14 cellular contexts compared by ENCODE assay signal in the genomic region with DNA sequence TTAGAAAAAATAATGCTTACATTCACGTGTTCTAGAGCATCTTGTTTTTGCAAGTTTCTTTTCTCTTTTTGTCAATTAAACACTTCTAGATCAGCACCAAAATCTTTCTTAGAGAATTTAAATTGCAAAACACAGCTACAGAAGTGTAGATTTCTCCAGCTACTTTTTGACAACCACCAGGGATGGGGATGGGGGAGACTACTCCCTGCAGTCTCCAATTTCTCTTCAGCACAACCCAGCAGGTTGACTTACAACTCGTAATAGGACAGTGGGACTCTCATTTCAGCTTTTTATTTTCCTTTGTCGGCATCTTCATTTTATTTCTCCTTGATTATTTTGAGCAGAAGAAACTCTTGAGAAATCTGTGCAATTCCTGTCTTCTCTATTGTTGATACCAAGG.
DNase-seq lines count a peak whose midpoint lies in the region; ATAC-seq lines count a peak whose summit lies in the region.
"Had no signal": no experiment of that assay in that cellular context is flagged by ENCODE, and none has a peak within 500 bp of the region (broad histone marks: within the 10 kb centered on the region; RNA-seq: fewer than 3 reads in every experiment).

No MANE protein-coding gene starts in this region.

- H3K27me3 ChIP-seq in H7 (ENCODE audit: control insufficient read depth, insufficient read depth, low read length): no peaks in the 10 kb centered on the region
- no peaks in the 10 kb centered on the region for H3K27me3 ChIP-seq in NT2/D1 (ENCODE audit: insufficient read depth, insufficient read length)
- H3K27me3 ChIP-seq in MG63: no peaks in the 10 kb centered on the region
- H3K27me3 ChIP-seq: BLaER1 treated with 17β-estradiol and CSF1 and Interleukin-3, amounts not matched to agents 10 nM and 100 nM had no signal

- H3K9me3 ChIP-seq in NT2/D1 (ENCODE audit: insufficient read depth, low read length): no peaks in the 10 kb centered on the region
- no peaks in the 10 kb centered on the region; the same call in 1 of the 2 replicates for H3K9me3 ChIP-seq in MG63
- H3K9me3 ChIP-seq: BLaER1 treated with 17β-estradiol and CSF1 and Interleukin-3, amounts not matched to agents 10 nM and 100 nM had no signal

- no peaks in the 10 kb centered on the region for H3K36me3 ChIP-seq in H7 (replicated peaks; ENCODE audit: control insufficient read depth, insufficient read depth, low read length)
- H3K36me3 ChIP-seq in NT2/D1 (ENCODE audit: insufficient read depth, insufficient read length, low read length): no peaks in the 10 kb centered on the region
- no peaks in the 10 kb centered on the region for H3K36me3 ChIP-seq in MG63
- H3K36me3 ChIP-seq: BLaER1 treated with 17β-estradiol and CSF1 and Interleukin-3, amounts not matched to agents 10 nM and 100 nM had no signal

- DNase-seq in H7 (peak; percentile 23), NT2/D1 (ENCODE audit: low read depth, low spot score) (peak; percentile 39), iPS DF 19.7 (ENCODE audit: low read depth, low spot score) (peak; percentile 7), left kidney (ENCODE audit: low read depth, low spot score) (peak; percentile 41), NCI-H128 (lab: John Stamatoyannopoulos, UW; ENCODE audit: unreplicated experiment) (no peak), MG63 (no peak)
- no peak for DNase-seq in activated CD8-positive, alpha-beta memory T cell treated with anti-CD3 and anti-CD28 coated beads, Interleukin-2, amount 50 U/mL, for 48 hours
- DNase-seq: ACHN; CD4-positive, CD25-positive, alpha-beta regulatory T cell; DMS53; GF-D8 had no signal

- H3K4me1 ChIP-seq in NT2/D1 (ENCODE audit: insufficient read depth, insufficient read length): no peaks in the 10 kb centered on the region
- H3K4me1 ChIP-seq: BLaER1 treated with 17β-estradiol and CSF1 and Interleukin-3, amounts not matched to agents 10 nM and 100 nM had no signal

- no peak overlapping the region for H3K9ac ChIP-seq in NT2/D1 (ENCODE audit: insufficient read length, low read depth)
- H3K9ac ChIP-seq: BLaER1 treated with 17β-estradiol and CSF1 and Interleukin-3, amounts not matched to agents 10 nM and 100 nM had no signal

- no peak for ATAC-seq in GM21717 (IDR thresholded peaks at IDR 0.05; ENCODE audit: unreplicated experiment)
- ATAC-seq: K562 had no signal

- H3K4me3 ChIP-seq in H7 (ENCODE audit: insufficient read depth, low read depth, low read length) (no peak overlapping the region), NT2/D1 (ENCODE audit: insufficient read length, low read depth) (no peak overlapping the region), MG63 (no peak overlapping the region)
- H3K4me3 ChIP-seq: BLaER1 treated with 17β-estradiol and CSF1 and Interleukin-3, amounts not matched to agents 10 nM and 100 nM; K562 had no signal

Comparison
In these comparisons a context has a peak if more than half of its experiments do, and no peak if none do; other contexts are left out.
1. DNase-seq: peak in H7 (single experiment), NT2/D1 (single experiment), iPS DF 19.7 (single experiment) and left kidney (single experiment); none in activated CD8-positive, alpha-beta memory T cell treated with anti-CD3 and anti-CD28 coated beads, Interleukin-2, amount 50 U/mL, for 48 hours (single experiment), NCI-H128 (single experiment) and MG63 (single experiment).